ENCODE assay signal across 8 cellular contexts in genomic region chr16:28623172-28623711, GRCh38. TPM values are rescaled to one million over a fixed set of nuclear protein-coding genes. Genes with fewer than 3 reads are reported as not detected.
DNase-seq lines count a peak whose midpoint lies in the region; TF ChIP-seq lines count a peak whose summit lies in the region.

No MANE protein-coding gene starts in this region.

- H3K9me3 Mint-ChIP-seq in dendritic cell treated with granulocyte-macrophage colony-stimulating factor and Interleukin-4, amounts not matched to agents 40 ng/mL and 50 ng/mL, for 4 days, result no peaks in the 10 kb centered on the region

- no peak overlapping the region for H3K4ac ChIP-seq in mesenchymal stem cell (ENCODE audit: low read depth in 1 of 2, low read length in 2 of 2)

- H2BK5ac ChIP-seq in mesenchymal stem cell (ENCODE audit: low read depth, low read length, poor library complexity, severe bottlenecking), result no peak overlapping the region

- H3K23ac ChIP-seq in mesenchymal stem cell (ENCODE audit: low read length in 2 of 2), result no peak overlapping the region

- H2BK12ac ChIP-seq in mesenchymal stem cell (ENCODE audit: low read length in 2 of 2), result no peak overlapping the region

- H3K4me3 ChIP-seq in osteoblast (ENCODE audit: insufficient read depth, low read length), result peak overlapping the region; percentile 57
- peak overlapping the region; percentile 49 for H3K4me3 ChIP-seq in suprapubic skin
- peak overlapping the region in 1 of 2 experiments; percentile 62 for H3K4me3 ChIP-seq in mesenchymal stem cell (ENCODE audit: insufficient read depth in 1 of 2, low read depth in 1 of 2, low read length in 2 of 2)

- no peaks in the 10 kb centered on the region for H4K20me1 ChIP-seq in osteoblast (ENCODE audit: insufficient read depth, low read length)

- H3K4me3 Mint-ChIP-seq in dendritic cell treated with granulocyte-macrophage colony-stimulating factor and Interleukin-4, amounts not matched to agents 40 ng/mL and 50 ng/mL, for 4 days, result peak overlapping the region; percentile 75

- no peaks in the 10 kb centered on the region for H3K79me1 ChIP-seq in mesenchymal stem cell (replicated peaks; ENCODE audit: low read length, poor library complexity, severe bottlenecking)

- H3K14ac ChIP-seq in mesenchymal stem cell (ENCODE audit: low read length in 2 of 2), result no peak overlapping the region

- H3K36me3 Mint-ChIP-seq in dendritic cell treated with granulocyte-macrophage colony-stimulating factor and Interleukin-4, amounts not matched to agents 40 ng/mL and 50 ng/mL, for 4 days (ENCODE audit: low read depth), result no peaks in the 10 kb centered on the region

- H3K9ac ChIP-seq in mesenchymal stem cell (ENCODE audit: low read length), result no peak overlapping the region

- H3K18ac ChIP-seq in mesenchymal stem cell (ENCODE audit: low read depth in 1 of 2, low read length in 2 of 2), result no peak overlapping the region

- H4K8ac ChIP-seq in mesenchymal stem cell (ENCODE audit: low read length), result no peak overlapping the region

- H3K27ac ChIP-seq in osteoblast (ENCODE audit: low read depth, low read length) (no peak overlapping the region), suprapubic skin (no peak overlapping the region), mesenchymal stem cell (ENCODE audit: low read length, poor library complexity, severe bottlenecking) (no peak overlapping the region)

- no peak for TF ChIP-seq EP300 in suprapubic skin (IDR thresholded peaks at IDR 0.05)

- H3K27ac Mint-ChIP-seq in dendritic cell treated with granulocyte-macrophage colony-stimulating factor and Interleukin-4, amounts not matched to agents 40 ng/mL and 50 ng/mL, for 4 days, result peak overlapping the region; percentile 73

- no peak overlapping the region for H4K91ac ChIP-seq in mesenchymal stem cell (ENCODE audit: low read length)

- 3% methylated on average over 17 of the region's 68 CpGs for WGBS in suprapubic skin
- WGBS in mesenchymal stem cell, result 95% methylated on average over 68 of the region's 68 CpGs

- peaks cover 28% of the 10 kb centered on the region for H3K4me1 Mint-ChIP-seq in dendritic cell treated with granulocyte-macrophage colony-stimulating factor and Interleukin-4, amounts not matched to agents 40 ng/mL and 50 ng/mL, for 4 days (ENCODE audit: low read depth)

- H2AK5ac ChIP-seq in mesenchymal stem cell (ENCODE audit: low read length, severe bottlenecking), result no peak overlapping the region

- no peak for TF ChIP-seq CTCF in osteoblast (IDR thresholded peaks at IDR 0.05; ENCODE audit: extremely low read depth, low read depth, low read length)
- TF ChIP-seq CTCF in suprapubic skin (IDR thresholded peaks at IDR 0.05), result no peak

- no peaks in the 10 kb centered on the region for H3K4me1 ChIP-seq in osteoblast (ENCODE audit: insufficient read depth, low read length)
- peaks cover 11% of the 10 kb centered on the region for H3K4me1 ChIP-seq in suprapubic skin
- H3K4me1 ChIP-seq in mesenchymal stem cell (ENCODE audit: control insufficient read depth, insufficient read depth, low read depth, low read length), result peaks cover 1% of the 10 kb centered on the region

- DNase-seq in D341Med (ENCODE audit: low spot score), result peak; percentile 27
- peak; percentile 73 to 80 for DNase-seq in NCI-H1930 (lab: John Stamatoyannopoulos, UW)
- peak; percentile 62 for DNase-seq in activated CD4-positive, alpha-beta T cell treated with anti-CD3 and anti-CD28 coated beads, Interleukin-2, amount 50 U/mL, for 1 hour
- DNase-seq in osteoblast (ENCODE audit: insufficient read length, low spot score, missing footprints), result peak; percentile 59
- no peak for DNase-seq in suprapubic skin (ENCODE audit: low spot score in 2 of 2)
- DNase-seq in amniotic stem cell (lab: John Stamatoyannopoulos, UW), result no peak
- DNase-seq in mesenchymal stem cell, result no peak

- H2BK15ac ChIP-seq in mesenchymal stem cell (ENCODE audit: low read depth, poor library complexity, severe bottlenecking), result no peak overlapping the region

- H3K36me3 ChIP-seq in osteoblast (ENCODE audit: insufficient read depth, low read length) (no peaks in the 10 kb centered on the region), suprapubic skin (no peaks in the 10 kb centered on the region), mesenchymal stem cell (ENCODE audit: control insufficient read depth in 1 of 2, insufficient read depth in 2 of 2, low read depth in 1 of 2, low read length in 2 of 2) (no peaks in the 10 kb centered on the region)

- H2AFZ ChIP-seq in osteoblast (ENCODE audit: low read length) (peak overlapping the region; percentile 68), mesenchymal stem cell (ENCODE audit: low read depth, low read length) (no peak overlapping the region)

- no peak for TF ChIP-seq POLR2A in suprapubic skin (IDR thresholded peaks at IDR 0.05)

- peak overlapping the region; percentile 61 for H3K4me2 ChIP-seq in osteoblast (ENCODE audit: insufficient read depth, low read length)
- no peak overlapping the region for H3K4me2 ChIP-seq in mesenchymal stem cell (ENCODE audit: low read length, poor library complexity, severe bottlenecking)

- H3K79me2 ChIP-seq in osteoblast (ENCODE audit: insufficient read depth, low read length), result no peaks in the 10 kb centered on the region

- H3K27me3 Mint-ChIP-seq in dendritic cell treated with granulocyte-macrophage colony-stimulating factor and Interleukin-4, amounts not matched to agents 40 ng/mL and 50 ng/mL, for 4 days, result peaks cover 5% of the 10 kb centered on the region

- H3K27me3 ChIP-seq in osteoblast (ENCODE audit: insufficient read depth, low read length) (no peaks in the 10 kb centered on the region), suprapubic skin (no peaks in the 10 kb centered on the region), mesenchymal stem cell (ENCODE audit: control insufficient read depth in 1 of 2, insufficient read depth in 1 of 2, low read length in 2 of 2) (peaks cover 0 to 14% of the 10 kb centered on the region in 2 experiments)

- intact Hi-C loops in dendritic cell treated with granulocyte-macrophage colony-stimulating factor and Interleukin-4, amounts not matched to agents 40 ng/mL and 50 ng/mL, for 4 days (cut with micrococcal nuclease), result no loop called here

- H2BK120ac ChIP-seq in mesenchymal stem cell (ENCODE audit: low read depth, low read length), result no peak overlapping the region

- H3K9me3 ChIP-seq in osteoblast (ENCODE audit: low read depth, low read length) (no peaks in the 10 kb centered on the region), suprapubic skin (no peaks in the 10 kb centered on the region), mesenchymal stem cell (ENCODE audit: control insufficient read depth, low read length) (no peaks in the 10 kb centered on the region)

RNA-seq across cellular contexts. Expression of gene SULT1A1, which starts 13.4 kb away (rescaled TPM):
- 1.8 and 2.9 TPM in 2 replicates for total RNA-seq in osteoblast
- 1 to 10 TPM; 1.1 to 9.4 (median 2.6) TPM for total RNA-seq in suprapubic skin
- polyA plus RNA-seq in mesenchymal stem cell (2013, experiment 1 of 2), result 9.3 TPM
- polyA plus RNA-seq in mesenchymal stem cell (2013, experiment 2 of 2), result 8.2 TPM

RNA-seq across cellular contexts. Expression of gene NPIPB8, which starts 14.6 kb away (rescaled TPM):
- not detected in 2 replicates for total RNA-seq in osteoblast
- 1 to 10 TPM in 2 of 4 donors, not detected in 2; 1.0 to 4.9 TPM for total RNA-seq in suprapubic skin
- not detected for polyA plus RNA-seq in mesenchymal stem cell (2013, experiment 1 of 2)
- polyA plus RNA-seq in mesenchymal stem cell (2013, experiment 2 of 2), result not detected

RNA-seq across cellular contexts. Expression of gene SULT1A2, which starts 26.4 kb away (rescaled TPM):
- not detected in 2 replicates for total RNA-seq in osteoblast
- total RNA-seq in suprapubic skin, result not detected
- polyA plus RNA-seq in mesenchymal stem cell (2013, experiment 1 of 2), result 0.08 TPM
- 0.10 TPM for polyA plus RNA-seq in mesenchymal stem cell (2013, experiment 2 of 2)

Comparison
In these comparisons a context has a peak if more than half of its experiments do, and no peak if none do; other contexts are left out.
1. DNase-seq: peak in D341Med (single experiment), NCI-H1930 (2 of 2), activated CD4-positive, alpha-beta T cell treated with anti-CD3 and anti-CD28 coated beads, Interleukin-2, amount 50 U/mL, for 1 hour (single experiment) and osteoblast (single experiment); none in suprapubic skin (0 of 2), amniotic stem cell (single experiment) and mesenchymal stem cell (single experiment).